In genomic region chr7:86949052-86949778, GRCh38 we compare ENCODE assay signal across 13 cellular contexts.
A peak's percentile ranks its signal among the peaks of the same experiment; 100 is the strongest.
DNase-seq lines count a peak whose midpoint lies in the region; ATAC-seq, FAIRE-seq and TF ChIP-seq lines count a peak whose summit lies in the region.
"Had no signal": no experiment of that assay in that cellular context is flagged by ENCODE, and none has a peak within 500 bp of the region (broad histone marks: within the 10 kb centered on the region; RNA-seq: fewer than 3 reads in every experiment).

No MANE protein-coding gene starts in this region.

- in situ Hi-C loops in GM12878 (cut with MboI): loop anchor here (25.0 kb wide), 1 partner anchor 463 kb away; no protein-coding TSS in a partner anchor

- H3K79me2 ChIP-seq in GM12878 (ENCODE audit: control insufficient read depth, insufficient read depth, low read length): no peaks in the 10 kb centered on the region

- TF ChIP-seq RAD21 in GM12878 (IDR thresholded peaks at IDR 0.05; ENCODE audit: insufficient read depth, low read depth, low read length): no peak

- peak; percentile 86 for FAIRE-seq in GM12878 (lab: Jason Lieb, UNC)

- SMC1A ChIA-PET in GM12878 (lab: Charles Lee; ENCODE audit: uncharacterized antibody, unreplicated experiment): interaction anchor here (1.0 kb wide), 1 partner anchor 287 kb away, joined by 3 read pairs; no protein-coding TSS in a partner anchor

- BruUV-seq in GM12878 (replicated peaks; lab: Mats Ljungman, UMichigan): no TSS peak

- POLR2A ChIA-PET in GM12878 (lab: Charles Lee): no interaction called here

- peak overlapping the region; percentile 97 for H3K4me2 ChIP-seq in GM12878 (ENCODE audit: control insufficient read depth, insufficient read depth)
- H3K4me2 ChIP-seq: BLaER1 treated with 17β-estradiol and CSF1 and Interleukin-3, amounts not matched to agents 10 nM and 100 nM had no signal

- ATAC-seq in GM18498 (IDR thresholded peaks at IDR 0.05; ENCODE audit: unreplicated experiment) (peak; percentile 95), GM21367 (IDR thresholded peaks at IDR 0.05; ENCODE audit: unreplicated experiment) (peak; percentile 93), HG03060 (IDR thresholded peaks at IDR 0.05; ENCODE audit: low read depth, unreplicated experiment) (peak; percentile 96), GM12878 (peak; percentile 92)
- ATAC-seq: heart left ventricle had no signal

- CTCF ChIA-PET in GM12878 (lab: Yijun Ruan, JAX): interaction anchor here (1.2 to 2.2 kb wide), 3 partner anchors 8 to 278 kb away, joined by 3 to 9 read pairs (median 4); no protein-coding TSS in a partner anchor

- TF ChIP-seq CTCF in GM12878 (IDR thresholded peaks at IDR 0.05 in 2 of 3, conservative IDR thresholded peaks at IDR 0.05 in 1 of 3; ENCODE audit: control insufficient read depth in 2 of 3, extremely low read depth in 1 of 3, insufficient read depth in 1 of 3, low read depth in 3 of 3, low read length in 3 of 3): no peak

- no peak for TF ChIP-seq EP300 in GM12878 (IDR thresholded peaks at IDR 0.05; ENCODE audit: borderline replicate concordance in 1 of 2, control insufficient read depth in 1 of 2, low read depth in 2 of 2, low read length in 2 of 2)

- H3K27me3 ChIP-seq in GM12878 (replicated peaks in 1 of 2; ENCODE audit: control insufficient read depth in 2 of 2, insufficient read depth in 2 of 2, low read length in 1 of 2): no peaks in the 10 kb centered on the region
- H3K27me3 ChIP-seq: BLaER1 treated with 17β-estradiol and CSF1 and Interleukin-3, amounts not matched to agents 10 nM and 100 nM; heart left ventricle had no signal

- DNase-seq in GM12878 (ENCODE audit: low read depth, low spot score) (peak; percentile 31), NCI-H526 treated with DMSO at 0.1 percent for 48 hours (lab: John Stamatoyannopoulos, UW) (no peak), mucosa of gallbladder (ENCODE audit: low spot score) (no peak), T1000 (lab: John Stamatoyannopoulos, UW) (no peak), NCI-H2196 (lab: John Stamatoyannopoulos, UW; ENCODE audit: unreplicated experiment) (no peak)
- DNase-seq: caudate nucleus, NCI-H1092 treated with DMSO at 0.1 percent for 48 hours, Right ventricle myocardium superior had no signal

- H4K20me1 ChIP-seq in GM12878 (ENCODE audit: control insufficient read depth, insufficient read depth): no peaks in the 10 kb centered on the region
- H4K20me1 ChIP-seq: BLaER1 treated with 17β-estradiol and CSF1 and Interleukin-3, amounts not matched to agents 10 nM and 100 nM had no signal

- H3K4me3 ChIP-seq in GM12878: 0 out of 2 replicates have a peak overlapping the region, but pooled peaks have one; percentile 5
- H3K4me3 ChIP-seq: BLaER1 treated with 17β-estradiol and CSF1 and Interleukin-3, amounts not matched to agents 10 nM and 100 nM; heart left ventricle had no signal

- H3K27ac ChIP-seq in GM12878 (ENCODE audit: control insufficient read depth, insufficient read depth): peak overlapping the region; percentile 79
- H3K27ac ChIP-seq: BLaER1 treated with 17β-estradiol and CSF1 and Interleukin-3, amounts not matched to agents 10 nM and 100 nM; heart left ventricle had no signal

- WGBS in GM12878 (ENCODE audit: insufficient coverage, insufficient replicate concordance, low lambda C conversion rate, missing lambda C conversion rate): 28% methylated on average over 7 of the region's 7 CpGs

- intact Hi-C loops in GM12878 (cut with micrococcal nuclease; ENCODE audit: unreplicated experiment): no loop called here

- no peak for TF ChIP-seq POLR2A in GM12878 (IDR thresholded peaks at IDR 0.05; ENCODE audit: low read depth, low read length)

- RAD21 ChIA-PET in GM12878 (lab: Charles Lee; ENCODE audit: unreplicated experiment): no interaction called here

- H3K9ac ChIP-seq in GM12878 (ENCODE audit: control insufficient read depth, insufficient read depth, low read length): peak overlapping the region; percentile 26; the same call in 1 of the 2 replicates
- H3K9ac ChIP-seq: BLaER1 treated with 17β-estradiol and CSF1 and Interleukin-3, amounts not matched to agents 10 nM and 100 nM had no signal

- H3K36me3 ChIP-seq in GM12878 (ENCODE audit: control insufficient read depth in 2 of 2, insufficient read depth in 2 of 2, low read length in 1 of 2): no peaks in the 10 kb centered on the region
- H3K36me3 ChIP-seq: BLaER1 treated with 17β-estradiol and CSF1 and Interleukin-3, amounts not matched to agents 10 nM and 100 nM had no signal

- no peaks in the 10 kb centered on the region for H3K9me3 ChIP-seq in GM12878 (replicated peaks; ENCODE audit: control insufficient read depth, insufficient read depth, low read length)
- H3K9me3 ChIP-seq: BLaER1 treated with 17β-estradiol and CSF1 and Interleukin-3, amounts not matched to agents 10 nM and 100 nM; heart left ventricle had no signal

- H2AFZ ChIP-seq in GM12878 (ENCODE audit: control insufficient read depth, low read depth, low read length): peak overlapping the region; percentile 82

- peaks cover 22% of the 10 kb centered on the region for H3K4me1 ChIP-seq in GM12878 (ENCODE audit: control insufficient read depth, insufficient read depth, low read length)
- H3K4me1 ChIP-seq: BLaER1 treated with 17β-estradiol and CSF1 and Interleukin-3, amounts not matched to agents 10 nM and 100 nM had no signal

TF ChIP-seq in GM12878, 131 proteins besides CTCF, POLR2A, EP300 and RAD21:
- TF ChIP-seq BCL11A (IDR thresholded peaks at IDR 0.05; ENCODE audit: low read depth, low read length) (peak; percentile 62; the same call in 1 of the 2 replicates), RUNX3 (IDR thresholded peaks at IDR 0.05; ENCODE audit: low read length) (peak; percentile 91), POU2F2 (IDR thresholded peaks at IDR 0.05; ENCODE audit: borderline replicate concordance, low read depth, low read length) (peak; percentile 86; the same call in 2 of the 3 replicates), JUNB (IDR thresholded peaks at IDR 0.05) (peak; percentile 80), HCFC1 (IDR thresholded peaks at IDR 0.05; ENCODE audit: low read length) (no peak), CREM (IDR thresholded peaks at IDR 0.05; ENCODE audit: low read depth) (peak; percentile 50; the same call in 1 of the 2 replicates), PML (IDR thresholded peaks at IDR 0.05; ENCODE audit: low read length) (no peak), SPI1 (IDR thresholded peaks at IDR 0.05; ENCODE audit: borderline replicate concordance, insufficient read depth, low read depth, low read length) (peak; percentile 84), ETV6 (conservative IDR thresholded peaks at IDR 0.05 in 1 of 2, IDR thresholded peaks at IDR 0.05 in 1 of 2; ENCODE audit: borderline replicate concordance in 1 of 2, low read depth in 1 of 2) (0 out of 4 replicates have a peak, but pooled peaks of 1 of the 2 experiments have one; percentile 39), YBX1 (IDR thresholded peaks at IDR 0.05) (no peak), IRF4 (IDR thresholded peaks at IDR 0.05; ENCODE audit: low read depth, low read length) (peak; percentile 86), CBX5 (IDR thresholded peaks at IDR 0.05; ENCODE audit: low read depth) (0 out of 2 replicates have a peak, but pooled peaks have one; percentile 50), EZH2 (IDR thresholded peaks at IDR 0.05; ENCODE audit: borderline replicate concordance, control insufficient read depth, low read depth, low read length) (no peak), NFIC (IDR thresholded peaks at IDR 0.05; ENCODE audit: low read depth, low read length) (peak; percentile 69), NRF1 (conservative IDR thresholded peaks at IDR 0.05; ENCODE audit: low read depth, low read length) (no peak), HDAC2 (IDR thresholded peaks at IDR 0.05) (no peak), ZNF217 (IDR thresholded peaks at IDR 0.05) (no peak), MEF2A (IDR thresholded peaks at IDR 0.05; ENCODE audit: insufficient read depth, low read depth, low read length) (peak; percentile 53; the same call in 1 of the 2 replicates)
- TF ChIP-seq, protein P1, sequence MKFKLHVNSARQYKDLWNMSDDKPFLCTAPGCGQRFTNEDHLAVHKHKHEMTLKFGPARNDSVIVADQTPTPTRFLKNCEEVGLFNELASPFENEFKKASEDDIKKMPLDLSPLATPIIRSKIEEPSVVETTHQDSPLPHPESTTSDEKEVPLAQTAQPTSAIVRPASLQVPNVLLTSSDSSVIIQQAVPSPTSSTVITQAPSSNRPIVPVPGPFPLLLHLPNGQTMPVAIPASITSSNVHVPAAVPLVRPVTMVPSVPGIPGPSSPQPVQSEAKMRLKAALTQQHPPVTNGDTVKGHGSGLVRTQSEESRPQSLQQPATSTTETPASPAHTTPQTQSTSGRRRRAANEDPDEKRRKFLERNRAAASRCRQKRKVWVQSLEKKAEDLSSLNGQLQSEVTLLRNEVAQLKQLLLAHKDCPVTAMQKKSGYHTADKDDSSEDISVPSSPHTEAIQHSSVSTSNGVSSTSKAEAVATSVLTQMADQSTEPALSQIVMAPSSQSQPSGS (IDR thresholded peaks at IDR 0.05; ENCODE audit: low read length): peak; percentile 60
